In the genomic region with DNA sequence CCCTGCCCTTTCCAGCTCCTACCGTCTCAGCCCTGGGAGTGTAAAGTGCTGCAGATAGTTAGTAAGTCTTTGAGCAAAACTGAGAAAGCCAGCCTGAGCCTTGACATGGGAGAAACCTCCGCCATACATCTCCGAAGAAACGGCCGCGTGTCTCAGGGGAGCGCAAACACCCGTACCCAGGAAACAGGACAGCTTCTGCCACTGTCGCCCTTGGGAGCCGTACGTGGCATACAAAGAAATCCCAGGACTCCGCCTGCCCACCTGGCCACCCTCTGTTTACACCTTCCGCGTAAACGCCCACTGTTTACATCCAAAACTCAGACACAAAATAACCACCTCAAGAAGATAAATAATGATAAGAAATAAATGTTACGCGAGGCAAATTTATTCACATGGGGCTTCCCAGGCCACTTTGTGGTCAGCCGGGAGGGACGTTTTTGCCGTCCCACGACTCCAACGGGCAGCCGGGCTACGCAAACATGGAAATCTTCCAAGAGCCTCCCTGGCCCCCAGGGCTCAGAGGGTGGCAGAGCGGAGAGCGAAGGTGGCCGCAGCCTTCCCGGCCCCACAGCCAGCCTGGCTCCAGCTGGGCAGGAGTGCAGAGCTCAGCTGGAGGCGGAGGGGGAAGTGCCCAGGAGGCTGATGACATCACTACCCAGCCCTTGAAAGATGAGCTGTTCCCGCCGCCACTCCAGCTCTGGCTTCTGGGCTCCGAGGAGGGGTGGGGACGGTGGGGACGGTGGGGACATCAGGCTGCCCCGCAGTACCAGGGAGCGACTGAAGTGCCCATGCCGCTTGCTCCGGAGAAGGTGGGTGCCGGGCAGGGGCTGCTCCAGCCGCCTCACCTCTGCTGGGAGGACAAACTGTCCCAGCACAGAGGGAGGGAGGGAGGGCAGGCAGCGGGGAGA, we compare ENCODE assay signal across 8 cellular contexts. TPM values are rescaled to one million over a fixed set of nuclear protein-coding genes. Genes with fewer than 3 reads are reported as not detected.
DNase-seq lines count a peak whose midpoint lies in the region; ATAC-seq, FAIRE-seq and TF ChIP-seq lines count a peak whose summit lies in the region.

A gene (plus strand): TSS at position 689 of the 908 bp plus-strand sequence. CDS start 32,269 bp downstream, outside the sequence.

- no peaks in the 10 kb centered on the region for H3K79me1 ChIP-seq in H9 (ENCODE audit: insufficient read depth, low read depth, low read length, poor library complexity, severe bottlenecking)

- POLR2A ChIA-PET in AG04450 (lab: Yijun Ruan, JAX) (interaction anchor here (0.6 to 2.8 kb wide), 16 partner anchors 15 to 108 kb away, joined by 3 to 26 read pairs (median 7); a partner anchor contains a TSS), K562 (lab: Yijun Ruan, JAX) (interaction anchor here (0.6 kb wide), 1 partner anchor 95 kb away, joined by 3 read pairs; no protein-coding TSS in a partner anchor)

- no peak within 1 kb of the TSS for H2BK12ac ChIP-seq in H9 (ENCODE audit: insufficient read length, low read depth, low read length)

- H4K91ac ChIP-seq in H9 (ENCODE audit: insufficient read length, low read depth, low read length): no peak within 1 kb of the TSS

- H3K27ac ChIP-seq in AG04450 (ENCODE audit: low read depth, low read length) (peak within 1 kb of the TSS; percentile 83), H9 (ENCODE audit: insufficient read length, low read depth, low read length) (no peak within 1 kb of the TSS), K562 (ENCODE audit: extremely low read depth, low read depth, low read length) (no peak within 1 kb of the TSS), iPS-18a (ENCODE audit: low read length) (no peak within 1 kb of the TSS)

- H3K14ac ChIP-seq in H9 (ENCODE audit: insufficient read depth, low read length): peak within 1 kb of the TSS; percentile 44

- H3K4me2 ChIP-seq in H9 (ENCODE audit: insufficient read depth, insufficient read length, low read length): peak within 1 kb of the TSS; percentile 93
- no peak within 1 kb of the TSS for H3K4me2 ChIP-seq in K562 (ENCODE audit: insufficient read depth, low read length)

- H3K23ac ChIP-seq in H9 (ENCODE audit: insufficient read length, low read depth, low read length): no peak within 1 kb of the TSS

- H3T11ph ChIP-seq in H9 (ENCODE audit: low read length): no peak within 1 kb of the TSS

- no peak within 1 kb of the TSS for H4K8ac ChIP-seq in H9 (replicated peaks; ENCODE audit: insufficient read length, low read depth, low read length)

- WGBS in H9 (ENCODE audit: extremely low coverage, insufficient read length, low lambda C conversion rate): no CpG with 5 or more reads among the region's 41 CpGs
- 7% methylated on average over 30 of the region's 41 CpGs for WGBS in K562 (ENCODE audit: insufficient coverage, low coverage, missing lambda C conversion rate)

- H3K79me2 ChIP-seq in H9 (ENCODE audit: insufficient read depth, low read length) (no peaks in the 10 kb centered on the region), K562 (ENCODE audit: control insufficient read depth, insufficient read depth, low read length) (no peaks in the 10 kb centered on the region)

- CTCF ChIA-PET in AG04450 (lab: Charles Lee) (interaction anchor here (1.1 to 6.1 kb wide), 5 partner anchors 14 to 106 kb away, joined by 3 to 42 read pairs (median 5); no protein-coding TSS in a partner anchor), K562 (lab: Yijun Ruan, JAX; ENCODE audit: low intra/inter-chr PET ratio) (no interaction called here)

- H3K18ac ChIP-seq in H9 (ENCODE audit: insufficient read length, low read depth, low read length): peak within 1 kb of the TSS; percentile 74

- H3K4me3 ChIP-seq in AG04450 (ENCODE audit: low read depth, low read length) (peak within 1 kb of the TSS; percentile 76), K562 (no peak within 1 kb of the TSS), iPS-18a (ENCODE audit: low read length) (peak within 1 kb of the TSS; percentile 65)

- no peaks in the 10 kb centered on the region for H3K27me3 ChIP-seq in AG04450 (ENCODE audit: control insufficient read depth, insufficient read depth, low read length)
- peaks cover 2% of the 10 kb centered on the region; the same call in 1 of the 2 replicates for H3K27me3 ChIP-seq in H9 (ENCODE audit: insufficient read depth, low read length)
- H3K27me3 ChIP-seq in K562 (ENCODE audit: control insufficient read depth in 2 of 2, insufficient read depth in 2 of 2, low read length in 2 of 2): peaks cover 5 to 53% of the 10 kb centered on the region in 2 experiments
- peaks cover 30% of the 10 kb centered on the region for H3K27me3 ChIP-seq in iPS-18a (ENCODE audit: control insufficient read depth, insufficient read depth, low read length)

- no peak within 1 kb of the TSS for H4K5ac ChIP-seq in H9 (ENCODE audit: insufficient read length, low read depth, low read length)

- no peak within 1 kb of the TSS for H2AFZ ChIP-seq in H9 (ENCODE audit: low read length)
- no peak within 1 kb of the TSS for H2AFZ ChIP-seq in K562 (ENCODE audit: low read depth, low read length)

- H3K4me1 ChIP-seq in H9 (ENCODE audit: insufficient read depth, low read length) (no peaks in the 10 kb centered on the region), K562 (replicated peaks in 1 of 2; ENCODE audit: control insufficient read depth in 2 of 2, insufficient read depth in 2 of 2, low read length in 2 of 2) (peaks cover 0 to 6% of the 10 kb centered on the region in 2 experiments; a peak in 1 of 5 replicates), iPS-18a (ENCODE audit: control insufficient read depth, low read depth, low read length) (peaks cover 5% of the 10 kb centered on the region)

- H3K36me3 ChIP-seq in K562 (ENCODE audit: control insufficient read depth, insufficient read depth, low read length) (no peaks in the 10 kb centered on the region), iPS-18a (ENCODE audit: control insufficient read depth, low read depth, low read length) (no peaks in the 10 kb centered on the region)

- peaks cover 13 to 26% of the 10 kb centered on the region in 2 experiments for H3K4me1 Mint-ChIP-seq in H9

- in situ Hi-C loops in K562 (cut with MboI): no loop called here

- no peaks in the 10 kb centered on the region for H3K9me3 Mint-ChIP-seq in H9

- H3K4me3 Mint-ChIP-seq in H9: peak within 1 kb of the TSS; percentile 51 to 72

- no peak within 1 kb of the TSS for H2AK5ac ChIP-seq in H9 (ENCODE audit: insufficient read length, low read length)

- H3K9ac ChIP-seq in H9 (ENCODE audit: extremely low read depth, insufficient read length, low read length) (no peak within 1 kb of the TSS), K562 (ENCODE audit: insufficient read depth in 1 of 2, low read depth in 2 of 2, low read length in 2 of 2) (no peak within 1 kb of the TSS; a peak in 1 of 4 replicates), iPS-18a (ENCODE audit: low read length) (peak within 1 kb of the TSS; percentile 38)

- FAIRE-seq in K562 (lab: Jason Lieb, UNC): no peak

- H3K36me3 Mint-ChIP-seq in H9 (ENCODE audit: insufficient read depth in 1 of 3, low read depth in 3 of 3): no peaks in the 10 kb centered on the region

- no peak within 1 kb of the TSS for H3K4ac ChIP-seq in H9 (ENCODE audit: low read depth, low read length)

- H4K20me1 ChIP-seq in H9 (ENCODE audit: control insufficient read depth, insufficient read depth, insufficient read length) (no peaks in the 10 kb centered on the region), K562 (replicated peaks; ENCODE audit: control insufficient read depth, insufficient read depth, low read length) (no peaks in the 10 kb centered on the region)

- intact Hi-C loops in K562 (cut with micrococcal nuclease): no loop called here
- intact Hi-C loops in sciatic nerve (cut with DNase I): no loop called here

- H2BK5ac ChIP-seq in H9 (ENCODE audit: insufficient read length, low read length): no peak within 1 kb of the TSS

- H3K56ac ChIP-seq in H9 (ENCODE audit: insufficient read length, low read depth, low read length): no peak within 1 kb of the TSS

- ATAC-seq in K562: peak; percentile 68
- ATAC-seq in sciatic nerve: peak; percentile 96
- ATAC-seq in HG02884 (IDR thresholded peaks at IDR 0.05; ENCODE audit: unreplicated experiment): no peak

- no peak for TF ChIP-seq EP300 in K562 (IDR thresholded peaks at IDR 0.05; ENCODE audit: low read length)

- H3K9me1 ChIP-seq in K562 (ENCODE audit: control insufficient read depth, insufficient read depth, low read length): no peaks in the 10 kb centered on the region

- no TSS peak for BruUV-seq in K562 (replicated peaks; lab: Mats Ljungman, UMichigan)

- no peak within 1 kb of the TSS for H2BK15ac ChIP-seq in H9 (ENCODE audit: low read depth, low read length)

- TF ChIP-seq RAD21 in K562 (CRISPR knock-in tag; conservative IDR thresholded peaks at IDR 0.05 in 1 of 2, IDR thresholded peaks at IDR 0.05 in 1 of 2): no peak

- H3K23me2 ChIP-seq in H9 (ENCODE audit: insufficient read length, low read depth, low read length, poor library complexity, severe bottlenecking): peaks cover 11% of the 10 kb centered on the region

- H3K9me3 ChIP-seq in AG04450 (ENCODE audit: control insufficient read depth, insufficient read depth, low read length) (no peaks in the 10 kb centered on the region; the same call in 1 of the 2 replicates), H9 (ENCODE audit: control insufficient read depth, low read depth, low read length) (no peaks in the 10 kb centered on the region), K562 (replicated peaks; ENCODE audit: control insufficient read depth, insufficient read depth, low read depth, low read length) (no peaks in the 10 kb centered on the region), iPS-18a (ENCODE audit: control insufficient read depth, low read depth, low read length) (no peaks in the 10 kb centered on the region)

- no peak for TF ChIP-seq POLR2A in K562 (conservative IDR thresholded peaks at IDR 0.05)

- H2BK20ac ChIP-seq in H9 (ENCODE audit: low read depth, low read length, poor library complexity, severe bottlenecking): no peak within 1 kb of the TSS

- H3K27me3 Mint-ChIP-seq in H9 (ENCODE audit: low read depth): peaks cover 54% of the 10 kb centered on the region

- no peak within 1 kb of the TSS; a peak in 1 of 7 replicates for H3K27ac Mint-ChIP-seq in H9

- H2BK120ac ChIP-seq in H9 (ENCODE audit: low read depth, low read length, poor library complexity, severe bottlenecking): no peak within 1 kb of the TSS

- DNase-seq in AG04450 (ENCODE audit: low read depth, low spot score) (peak; percentile 78), H9 (peak; percentile 81), NCI-H526 treated with DMSO at 0.1 percent for 48 hours (lab: John Stamatoyannopoulos, UW) (peak; percentile 54), K562 (ENCODE audit: extremely low read depth in 1 of 4, low spot score in 3 of 4) (peak in 2 of 4 experiments; percentile 10 to 11), sciatic nerve (ENCODE audit: low spot score) (peak; percentile 85)
- DNase-seq in activated CD4-positive, CD25-positive, alpha-beta regulatory T cell treated with anti-CD3 and anti-CD28 coated beads, Interleukin-2, amount 50 U/mL, for 72 hours: no peak

- TF ChIP-seq CTCF in AG04450 (IDR thresholded peaks at IDR 0.05; ENCODE audit: low read depth, low read length) (no peak), H9 (conservative IDR thresholded peaks at IDR 0.05) (no peak), K562 (IDR thresholded peaks at IDR 0.05 in 2 of 3, conservative IDR thresholded peaks at IDR 0.05 in 1 of 3; ENCODE audit: insufficient read depth in 2 of 3, low read depth in 1 of 3, low read length in 3 of 3) (no peak)

RNA-seq across cellular contexts. Expression of the gene that starts here (rescaled TPM):
- polyA plus RNA-seq in AG04450 (2011; rRNA removed): 182 and 212 TPM in 2 replicates
- polyA minus RNA-seq in AG04450 (2011; rRNA and poly(A)+ RNA removed): 383 and 523 TPM in 2 replicates
- 0.13 and 0.15 TPM in 2 replicates for total RNA-seq in H9 (2021)
- total RNA-seq in K562 (2011; cell fraction: chromatin; rRNA removed; ENCODE audit: low replicate concordance): not detected in 2 replicates
- not detected in 2 replicates for total RNA-seq in K562 (2011; cell fraction: nucleolus; rRNA removed)
- total RNA-seq in K562 (2011; cell fraction: nucleoplasm; rRNA removed): not detected in 2 replicates
- not detected in 2 replicates for total RNA-seq in K562 (2014; rRNA removed)
- not detected in 2 replicates for total RNA-seq in K562 (2014; rRNA removed; fragmentation: Illumina TruSeq; extraction: Trizol)
- not detected in 2 replicates for total RNA-seq in K562 (2015; rRNA removed; fragmentation: Illumina TruSeq; extraction: Trizol)
- 0.02 TPM in 1 of 2 replicates, not detected in the other for total RNA-seq in K562 (2021)
- not detected in 2 replicates for polyA plus RNA-seq in K562 (2011; rRNA removed)
- not detected in 2 replicates for polyA plus RNA-seq in K562 (2011; cell fraction: cytosol; rRNA removed)
- not detected in 2 replicates for polyA plus RNA-seq in K562 (2011; cell fraction: nucleus; rRNA removed)
- not detected in 2 replicates for polyA plus RNA-seq in K562 (2012)
- polyA plus RNA-seq in K562 (2014; fragmentation: Illumina TruSeq; extraction: Trizol): not detected in 2 replicates
- not detected for polyA plus RNA-seq in K562 (2014; fragmentation: Nextera tagmentation; extraction: Ambion mirVana)
- not detected in 2 replicates for polyA plus RNA-seq in K562 (2014; rRNA removed)
- not detected in 2 replicates for polyA minus RNA-seq in K562 (2011; rRNA and poly(A)+ RNA removed)
- not detected in 2 replicates for polyA minus RNA-seq in K562 (2011; cell fraction: cytosol; rRNA and poly(A)+ RNA removed)
- not detected in 2 replicates for polyA minus RNA-seq in K562 (2011; cell fraction: nucleus; rRNA and poly(A)+ RNA removed)
- total RNA-seq in sciatic nerve: 50.4 TPM

Comparison
In these comparisons a context has a peak if more than half of its experiments do, and no peak if none do; other contexts are left out.
1. RNA of the gene that starts here (total RNA-seq): 50.4 TPM in sciatic nerve (single experiment); 0.13 to 0.15 TPM in H9 and 0.02 TPM in K562; every median in the first group is over 10 times any median in the second.
2. RNA of the gene that starts here (polyA plus RNA-seq): 182 to 212 TPM in AG04450; not detected in K562; every median in the first group is over 100 times any median in the second.
3. Peak in DNase-seq and H3K4me2 ChIP-seq in H9; RNA of the gene not detected or under 1 TPM.
4. Peak in ATAC-seq in K562; RNA of the gene not detected or under 1 TPM.